ENCODE assay signal across 22 cellular contexts in the genomic region with DNA sequence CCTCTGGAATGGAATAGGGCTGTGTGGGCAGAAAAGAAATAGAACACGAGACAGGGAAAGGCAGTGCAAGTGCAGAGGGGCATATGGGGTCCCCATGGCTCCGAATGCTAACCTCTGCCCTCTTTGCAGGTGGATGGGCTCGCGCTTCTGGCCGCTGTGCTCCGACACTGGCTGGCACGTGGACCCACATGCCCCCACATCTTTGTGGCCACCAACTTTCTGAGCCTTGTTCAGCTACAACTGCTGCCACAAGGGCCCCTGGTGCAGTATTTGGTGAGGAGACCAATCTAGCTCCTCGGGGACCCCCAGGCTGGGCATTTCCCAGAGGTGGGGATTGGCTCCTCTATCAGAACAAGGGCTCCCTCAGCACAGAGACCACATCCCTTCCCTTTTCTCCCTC. TPM values are rescaled to one million over a fixed set of nuclear protein-coding genes. Genes with fewer than 3 reads are reported as not detected.
DNase-seq lines count a peak whose midpoint lies in the region; ATAC-seq, FAIRE-seq and TF ChIP-seq lines count a peak whose summit lies in the region.
"Had no signal": no experiment of that assay in that cellular context is flagged by ENCODE, and none has a peak within 500 bp of the region (broad histone marks: within the 10 kb centered on the region; RNA-seq: fewer than 3 reads in every experiment).

No MANE protein-coding gene starts in this region.

- H3K4me1 ChIP-seq in Panc1 (ENCODE audit: control insufficient read depth, insufficient read depth, low read length) = no peaks in the 10 kb centered on the region
- peaks cover 0 to 17% of the 10 kb centered on the region in 2 experiments; a peak in 3 of 5 replicates for H3K4me1 ChIP-seq in K562 (replicated peaks in 1 of 2; ENCODE audit: control insufficient read depth in 2 of 2, insufficient read depth in 2 of 2, low read length in 2 of 2)
- peaks cover 19% of the 10 kb centered on the region for H3K4me1 ChIP-seq in neural progenitor cell

- no peak for TF ChIP-seq EP300 in K562 (IDR thresholded peaks at IDR 0.05; ENCODE audit: low read length)

- intact Hi-C loops in Panc1 (cut with micrococcal nuclease; ENCODE audit: unreplicated experiment) (no loop called here), K562 (cut with micrococcal nuclease) (no loop called here)

- in situ Hi-C loops in Panc1 (cut with HindIII; ENCODE audit: low pct_unique_long_range_greater_than_20kb, low sequenced_read_pairs) = no loop called here
- in situ Hi-C loops in K562 (cut with MboI) = no loop called here

- TF ChIP-seq POLR2A in K562 (conservative IDR thresholded peaks at IDR 0.05) = no peak; the same call in 1 of the 2 replicates

- TF ChIP-seq CTCF in Panc1 (IDR thresholded peaks at IDR 0.05) = no peak
- no peak for TF ChIP-seq CTCF in K562 (IDR thresholded peaks at IDR 0.05 in 2 of 3, conservative IDR thresholded peaks at IDR 0.05 in 1 of 3; ENCODE audit: insufficient read depth in 2 of 3, low read depth in 1 of 3, low read length in 3 of 3)
- TF ChIP-seq CTCF in neural progenitor cell (IDR thresholded peaks at IDR 0.05) = no peak

- DNase-seq in Panc1 (ENCODE audit: low read depth, low spot score) = no peak
- DNase-seq in K562 (ENCODE audit: extremely low read depth in 1 of 4, low spot score in 3 of 4) = no peak
- DNase-seq in neural progenitor cell (ENCODE audit: low spot score) = no peak
- DNase-seq in activated CD8-positive, alpha-beta T cell treated with anti-CD3 and anti-CD28 coated beads, Interleukin-2, amount 10 ng/mL, durations not matched to agents 7 days and 5 days = no peak
- no peak for DNase-seq in LoVo (ENCODE audit: low spot score)
- DNase-seq: Caco-2; CD4-positive, CD25-positive, alpha-beta regulatory T cell; CD8-positive, alpha-beta T cell; DMS153; DND-41; GM23248; HCEC 1CT had no signal

- 79% methylated on average over 8 of the region's 8 CpGs for WGBS in K562 (ENCODE audit: insufficient coverage, low coverage, missing lambda C conversion rate)

- H3K79me2 ChIP-seq in K562 (ENCODE audit: control insufficient read depth, insufficient read depth, low read length) (no peaks in the 10 kb centered on the region), neural progenitor cell (ENCODE audit: low read depth) (no peaks in the 10 kb centered on the region)

- H3K4me3 ChIP-seq in Panc1 (ENCODE audit: low read depth in 2 of 2, low read length in 2 of 2) (no peak overlapping the region), K562 (no peak overlapping the region), neural progenitor cell (no peak overlapping the region)
- H3K4me3 ChIP-seq: BLaER1, GM12878, GM23248 had no signal

- CTCF ChIA-PET in Panc1 (lab: Charles Lee) = no interaction called here
- CTCF ChIA-PET in K562 (lab: Yijun Ruan, JAX; ENCODE audit: low intra/inter-chr PET ratio) = no interaction called here
- CTCF ChIA-PET in activated CD8-positive, alpha-beta T cell treated with anti-CD3 and anti-CD28 coated beads, Interleukin-2, amount 10 ng/mL, durations not matched to agents 7 days and 5 days (lab: Charles Lee) = interaction anchor here (1.4 to 4.6 kb wide), 2 partner anchors 8 to 69 kb away, joined by 4 to 25 read pairs; no protein-coding TSS in a partner anchor

- H3K4me3 Mint-ChIP-seq in neural progenitor cell = no peak overlapping the region
- no peak overlapping the region for H3K4me3 Mint-ChIP-seq in activated CD8-positive, alpha-beta T cell treated with anti-CD3 and anti-CD28 coated beads, Interleukin-2, amount 10 ng/mL, durations not matched to agents 7 days and 5 days
- H3K4me3 Mint-ChIP-seq: B cell; CD4-positive, CD25-positive, alpha-beta regulatory T cell; CD8-positive, alpha-beta T cell had no signal

- H2AFZ ChIP-seq in K562 (ENCODE audit: low read depth, low read length) = no peak overlapping the region
- no peak overlapping the region for H2AFZ ChIP-seq in neural progenitor cell (replicated peaks)
- H2AFZ ChIP-seq: GM23248 had no signal

- no peak for TF ChIP-seq RAD21 in K562 (CRISPR knock-in tag; conservative IDR thresholded peaks at IDR 0.05 in 1 of 2, IDR thresholded peaks at IDR 0.05 in 1 of 2)

- no peaks in the 10 kb centered on the region for H3K9me3 Mint-ChIP-seq in neural progenitor cell
- no peaks in the 10 kb centered on the region for H3K9me3 Mint-ChIP-seq in activated CD8-positive, alpha-beta T cell treated with anti-CD3 and anti-CD28 coated beads, Interleukin-2, amount 10 ng/mL, durations not matched to agents 7 days and 5 days (ENCODE audit: insufficient read depth)
- H3K9me3 Mint-ChIP-seq: CD4-positive, CD25-positive, alpha-beta regulatory T cell; CD8-positive, alpha-beta T cell had no signal

- H4K20me1 ChIP-seq in K562 (replicated peaks; ENCODE audit: control insufficient read depth, insufficient read depth, low read length) (no peaks in the 10 kb centered on the region), neural progenitor cell (ENCODE audit: low read depth) (no peaks in the 10 kb centered on the region)
- H4K20me1 ChIP-seq: BLaER1 had no signal

- peaks cover 40% of the 10 kb centered on the region for H3K36me3 Mint-ChIP-seq in neural progenitor cell
- H3K36me3 Mint-ChIP-seq in activated CD8-positive, alpha-beta T cell treated with anti-CD3 and anti-CD28 coated beads, Interleukin-2, amount 10 ng/mL, durations not matched to agents 7 days and 5 days (ENCODE audit: low read depth) = peaks cover 47% of the 10 kb centered on the region

- POLR2A ChIA-PET in Panc1 (lab: Charles Lee) = interaction anchor here (0.5 kb wide), 2 partner anchors 17 to 95 kb away, joined by 4 to 9 read pairs; no protein-coding TSS in a partner anchor
- POLR2A ChIA-PET in K562 (lab: Yijun Ruan, JAX) = interaction anchor here (0.6 to 6.6 kb wide), 12 partner anchors 8 to 70 kb away, joined by 3 to 85 read pairs (median 4); a partner anchor contains a TSS
- POLR2A ChIA-PET in activated CD8-positive, alpha-beta T cell treated with anti-CD3 and anti-CD28 coated beads, Interleukin-2, amount 10 ng/mL, durations not matched to agents 7 days and 5 days (lab: Charles Lee) = interaction anchor here (0.5 kb wide), 1 partner anchor 22 kb away, joined by 4 read pairs; no protein-coding TSS in a partner anchor

- peaks cover 18% of the 10 kb centered on the region for H3F3A ChIP-seq in neural progenitor cell (ENCODE audit: low read depth)

- H3K4me1 Mint-ChIP-seq in neural progenitor cell = peaks cover 27% of the 10 kb centered on the region
- peaks cover 12% of the 10 kb centered on the region for H3K4me1 Mint-ChIP-seq in activated CD8-positive, alpha-beta T cell treated with anti-CD3 and anti-CD28 coated beads, Interleukin-2, amount 10 ng/mL, durations not matched to agents 7 days and 5 days (ENCODE audit: low read depth)
- H3K4me1 Mint-ChIP-seq: B cell had no signal

- peak overlapping the region; percentile 13 for H3K27ac Mint-ChIP-seq in neural progenitor cell
- H3K27ac Mint-ChIP-seq in activated CD8-positive, alpha-beta T cell treated with anti-CD3 and anti-CD28 coated beads, Interleukin-2, amount 10 ng/mL, durations not matched to agents 7 days and 5 days = no peak overlapping the region
- H3K27ac Mint-ChIP-seq: B cell; CD8-positive, alpha-beta T cell had no signal

- no peak for FAIRE-seq in K562 (lab: Jason Lieb, UNC)
- FAIRE-seq: A204.1, G401.6, GM12878, GM19239, H1 had no signal

- H3K4me2 ChIP-seq in K562 (ENCODE audit: insufficient read depth, low read length) (no peak overlapping the region), neural progenitor cell (no peak overlapping the region)
- H3K4me2 ChIP-seq: BLaER1 had no signal

- no peak for ATAC-seq in Panc1
- no peak for ATAC-seq in K562
- ATAC-seq in activated CD8-positive, alpha-beta T cell treated with anti-CD3 and anti-CD28 coated beads, Interleukin-2, amount 10 ng/mL, durations not matched to agents 7 days and 5 days = no peak
- ATAC-seq in HG02610 (IDR thresholded peaks at IDR 0.05; ENCODE audit: unreplicated experiment) = no peak
- ATAC-seq: CD8-positive, alpha-beta T cell; GM12878 had no signal

- BruUV-seq in Panc1 (replicated peaks; lab: Mats Ljungman, UMichigan) (TSS peak; percentile 27), K562 (replicated peaks; lab: Mats Ljungman, UMichigan) (TSS peak; percentile 4)

- H3K27ac ChIP-seq in Panc1 (ENCODE audit: low read length) (no peak overlapping the region), K562 (ENCODE audit: extremely low read depth, low read depth, low read length) (no peak overlapping the region), neural progenitor cell (no peak overlapping the region)
- H3K27ac ChIP-seq: 22Rv1, BLaER1, C4-2B, GM23248 had no signal

- H3K27me3 ChIP-seq in Panc1 (ENCODE audit: control insufficient read depth, insufficient read depth, low read length) (no peaks in the 10 kb centered on the region), K562 (ENCODE audit: control insufficient read depth in 2 of 2, insufficient read depth in 2 of 2, low read length in 2 of 2) (no peaks in the 10 kb centered on the region), neural progenitor cell (no peaks in the 10 kb centered on the region)
- H3K27me3 ChIP-seq: BLaER1 had no signal

- no peaks in the 10 kb centered on the region for H3K9me1 ChIP-seq in K562 (ENCODE audit: control insufficient read depth, insufficient read depth, low read length)

- H3K27me3 Mint-ChIP-seq in neural progenitor cell (ENCODE audit: insufficient read depth, low read depth) = peaks cover 7% of the 10 kb centered on the region
- H3K27me3 Mint-ChIP-seq in activated CD8-positive, alpha-beta T cell treated with anti-CD3 and anti-CD28 coated beads, Interleukin-2, amount 10 ng/mL, durations not matched to agents 7 days and 5 days (ENCODE audit: low read depth) = no peaks in the 10 kb centered on the region
- H3K27me3 Mint-ChIP-seq: B cell; CD4-positive, CD25-positive, alpha-beta regulatory T cell had no signal

- H3K9ac ChIP-seq in K562 (ENCODE audit: insufficient read depth in 1 of 2, low read depth in 2 of 2, low read length in 2 of 2) (0 out of 4 replicates have a peak overlapping the region, but pooled peaks of 1 of the 2 experiments have one; percentile 6), neural progenitor cell (no peak overlapping the region)
- H3K9ac ChIP-seq: BLaER1, GM23248 had no signal

- no peaks in the 10 kb centered on the region for H3K36me3 ChIP-seq in Panc1 (ENCODE audit: control insufficient read depth, insufficient read depth, low read length)
- peaks cover 63% of the 10 kb centered on the region for H3K36me3 ChIP-seq in K562 (ENCODE audit: control insufficient read depth, insufficient read depth, low read length)
- no peaks in the 10 kb centered on the region for H3K36me3 ChIP-seq in neural progenitor cell

- H3K9me3 ChIP-seq in Panc1 (ENCODE audit: control insufficient read depth, insufficient read depth, low read depth, low read length) (no peaks in the 10 kb centered on the region), K562 (replicated peaks; ENCODE audit: control insufficient read depth, insufficient read depth, low read depth, low read length) (no peaks in the 10 kb centered on the region), neural progenitor cell (ENCODE audit: low read depth) (no peaks in the 10 kb centered on the region)
- H3K9me3 ChIP-seq: BLaER1, Caco-2 had no signal

RNA-seq across cellular contexts. Expression of a gene that starts 1.1 kb away (rescaled TPM):
- total RNA-seq in Panc1 (2021; ENCODE audit: unreplicated experiment) (6.3 TPM), K562 (2014; rRNA removed) (5.9 and 6.5 TPM in 2 replicates), K562 (2014; rRNA removed; fragmentation: Illumina TruSeq; extraction: Trizol) (7.0 and 7.4 TPM in 2 replicates), K562 (2015; rRNA removed; fragmentation: Illumina TruSeq; extraction: Trizol) (5.8 and 7.5 TPM in 2 replicates), K562 (2021) (13.4 and 15.8 TPM in 2 replicates), neural progenitor cell (ENCODE audit: low replicate concordance) (10.1 and 11.9 TPM in 2 replicates)
- 2.9 TPM for polyA plus RNA-seq in Panc1 (2012; ENCODE audit: insufficient read length)
- total RNA-seq in K562 (2011; cell fraction: chromatin; rRNA removed; ENCODE audit: low replicate concordance) = 127 and 183 TPM in 2 replicates
- total RNA-seq in K562 (2011; cell fraction: nucleolus; rRNA removed) = 43.2 and 49.2 TPM in 2 replicates
- 129 and 205 TPM in 2 replicates for total RNA-seq in K562 (2011; cell fraction: nucleoplasm; rRNA removed)
- polyA plus RNA-seq in K562 (2011; rRNA removed) (11.7 and 17.8 TPM in 2 replicates), K562 (2014; fragmentation: Illumina TruSeq; extraction: Trizol) (12.9 and 18.4 TPM in 2 replicates), K562 (2014; fragmentation: Nextera tagmentation; extraction: Ambion mirVana) (1 to 10 TPM; 2.6 to 3.2 TPM), K562 (2014; rRNA removed) (17.1 and 30.2 TPM in 2 replicates)
- 4.3 and 5.0 TPM in 2 replicates for polyA plus RNA-seq in K562 (2011; cell fraction: cytosol; rRNA removed)
- 169 and 188 TPM in 2 replicates for polyA plus RNA-seq in K562 (2011; cell fraction: nucleus; rRNA removed)
- 14.3 and 26.9 TPM in 2 replicates for polyA plus RNA-seq in K562 (2012)
- 3.2 and 4.9 TPM in 2 replicates for polyA minus RNA-seq in K562 (2011; rRNA and poly(A)+ RNA removed)
- polyA minus RNA-seq in K562 (2011; cell fraction: cytosol; rRNA and poly(A)+ RNA removed) = 4.2 TPM in 1 of 2 replicates, not detected in the other
- 10.4 and 14.8 TPM in 2 replicates for polyA minus RNA-seq in K562 (2011; cell fraction: nucleus; rRNA and poly(A)+ RNA removed)
- 10 to 100 TPM; 14.3 to 15.4 TPM for total RNA-seq in activated CD8-positive, alpha-beta T cell treated with anti-CD3 and anti-CD28 coated beads, Interleukin-2, amount 10 ng/mL, durations not matched to agents 7 days and 5 days
- polyA plus RNA-seq: CD4-positive, CD25-positive, alpha-beta regulatory T cell had no signal

RNA-seq across cellular contexts. Expression of a gene that starts 15.8 kb away (rescaled TPM):
- total RNA-seq in Panc1 (2021; ENCODE audit: unreplicated experiment) = 4.3 TPM
- polyA plus RNA-seq in Panc1 (2012; ENCODE audit: insufficient read length) = 2.7 TPM
- 12.4 and 19.7 TPM in 2 replicates for total RNA-seq in K562 (2011; cell fraction: chromatin; rRNA removed; ENCODE audit: low replicate concordance)
- 11.3 and 16.5 TPM in 2 replicates for total RNA-seq in K562 (2011; cell fraction: nucleolus; rRNA removed)
- 10.5 and 14.0 TPM in 2 replicates for total RNA-seq in K562 (2011; cell fraction: nucleoplasm; rRNA removed)
- total RNA-seq in K562 (2014; rRNA removed) = 0.65 and 0.68 TPM in 2 replicates
- total RNA-seq in K562 (2014; rRNA removed; fragmentation: Illumina TruSeq; extraction: Trizol) = 0.70 and 0.95 TPM in 2 replicates
- 0.36 and 0.49 TPM in 2 replicates for total RNA-seq in K562 (2015; rRNA removed; fragmentation: Illumina TruSeq; extraction: Trizol)
- 1.8 and 2.9 TPM in 2 replicates for total RNA-seq in K562 (2021)
- 1.0 and 1.7 TPM in 2 replicates for polyA plus RNA-seq in K562 (2011; rRNA removed)
- 0.83 and 2.5 TPM in 2 replicates for polyA plus RNA-seq in K562 (2011; cell fraction: cytosol; rRNA removed)
- polyA plus RNA-seq in K562 (2011; cell fraction: nucleus; rRNA removed) = 6.5 and 17.2 TPM in 2 replicates
- 2.2 and 4.0 TPM in 2 replicates for polyA plus RNA-seq in K562 (2012)
- polyA plus RNA-seq in K562 (2014; fragmentation: Illumina TruSeq; extraction: Trizol) = 1.1 and 1.3 TPM in 2 replicates
- polyA plus RNA-seq in K562 (2014; fragmentation: Nextera tagmentation; extraction: Ambion mirVana) = under 1 TPM; 0.18 to 0.32 TPM
- 2.4 and 3.0 TPM in 2 replicates for polyA plus RNA-seq in K562 (2014; rRNA removed)
- 0.33 and 1.4 TPM in 2 replicates for polyA minus RNA-seq in K562 (2011; rRNA and poly(A)+ RNA removed)
- polyA minus RNA-seq in K562 (2011; cell fraction: cytosol; rRNA and poly(A)+ RNA removed) = 0.55 and 2.2 TPM in 2 replicates
- 3.7 and 4.3 TPM in 2 replicates for polyA minus RNA-seq in K562 (2011; cell fraction: nucleus; rRNA and poly(A)+ RNA removed)
- 0.15 and 0.34 TPM in 2 replicates for total RNA-seq in neural progenitor cell (ENCODE audit: low replicate concordance)
- total RNA-seq in activated CD8-positive, alpha-beta T cell treated with anti-CD3 and anti-CD28 coated beads, Interleukin-2, amount 10 ng/mL, durations not matched to agents 7 days and 5 days = 1 to 10 TPM; 6.4 to 6.6 TPM

RNA-seq across cellular contexts. Expression of a gene that starts 21.5 kb away (rescaled TPM):
- 38.1 TPM for total RNA-seq in Panc1 (2021; ENCODE audit: unreplicated experiment)
- 13.2 TPM for polyA plus RNA-seq in Panc1 (2012; ENCODE audit: insufficient read length)
- total RNA-seq in K562 (2011; cell fraction: chromatin; rRNA removed; ENCODE audit: low replicate concordance) = 1,865 and 2,284 TPM in 2 replicates
- 827 and 897 TPM in 2 replicates for total RNA-seq in K562 (2011; cell fraction: nucleolus; rRNA removed)
- total RNA-seq in K562 (2011; cell fraction: nucleoplasm; rRNA removed) = 1,204 and 1,437 TPM in 2 replicates
- total RNA-seq in K562 (2014; rRNA removed) = 21.1 and 34.7 TPM in 2 replicates
- 46.6 and 47.6 TPM in 2 replicates for total RNA-seq in K562 (2014; rRNA removed; fragmentation: Illumina TruSeq; extraction: Trizol)
- total RNA-seq in K562 (2015; rRNA removed; fragmentation: Illumina TruSeq; extraction: Trizol) = 34.3 and 37.9 TPM in 2 replicates
- 75.4 and 82.7 TPM in 2 replicates for total RNA-seq in K562 (2021)
- 104 and 202 TPM in 2 replicates for polyA plus RNA-seq in K562 (2011; rRNA removed)
- 42.0 and 70.8 TPM in 2 replicates for polyA plus RNA-seq in K562 (2011; cell fraction: cytosol; rRNA removed)
- 1,103 and 1,564 TPM in 2 replicates for polyA plus RNA-seq in K562 (2011; cell fraction: nucleus; rRNA removed)
- polyA plus RNA-seq in K562 (2012) = 30.9 and 84.7 TPM in 2 replicates
- polyA plus RNA-seq in K562 (2014; fragmentation: Illumina TruSeq; extraction: Trizol) = 52.5 and 52.8 TPM in 2 replicates
- polyA plus RNA-seq in K562 (2014; fragmentation: Nextera tagmentation; extraction: Ambion mirVana) = 10 to 100 TPM; 12.5 to 14.0 TPM
- 80.2 and 84.7 TPM in 2 replicates for polyA plus RNA-seq in K562 (2014; rRNA removed)
- 112 and 145 TPM in 2 replicates for polyA minus RNA-seq in K562 (2011; rRNA and poly(A)+ RNA removed)
- 40.0 and 59.2 TPM in 2 replicates for polyA minus RNA-seq in K562 (2011; cell fraction: cytosol; rRNA and poly(A)+ RNA removed)
- 239 and 424 TPM in 2 replicates for polyA minus RNA-seq in K562 (2011; cell fraction: nucleus; rRNA and poly(A)+ RNA removed)
- 45.5 and 50.9 TPM in 2 replicates for total RNA-seq in neural progenitor cell (ENCODE audit: low replicate concordance)
- total RNA-seq in activated CD8-positive, alpha-beta T cell treated with anti-CD3 and anti-CD28 coated beads, Interleukin-2, amount 10 ng/mL, durations not matched to agents 7 days and 5 days = 10 to 100 TPM; 64.8 to 73.6 TPM

RNA-seq across cellular contexts. Expression of a gene that starts 25.0 kb away (rescaled TPM):
- total RNA-seq in Panc1 (2021; ENCODE audit: unreplicated experiment) (583 TPM), K562 (2014; rRNA removed) (1,815 and 2,459 TPM in 2 replicates), K562 (2014; rRNA removed; fragmentation: Illumina TruSeq; extraction: Trizol) (1,777 and 1,808 TPM in 2 replicates), K562 (2015; rRNA removed; fragmentation: Illumina TruSeq; extraction: Trizol) (1,968 and 1,998 TPM in 2 replicates), K562 (2021) (1,487 and 1,494 TPM in 2 replicates), neural progenitor cell (ENCODE audit: low replicate concordance) (234 and 307 TPM in 2 replicates)
- polyA plus RNA-seq in Panc1 (2012; ENCODE audit: insufficient read length) = 576 TPM
- 323 and 864 TPM in 2 replicates for total RNA-seq in K562 (2011; cell fraction: chromatin; rRNA removed; ENCODE audit: low replicate concordance)
- total RNA-seq in K562 (2011; cell fraction: nucleolus; rRNA removed) = 1,156 and 1,371 TPM in 2 replicates
- total RNA-seq in K562 (2011; cell fraction: nucleoplasm; rRNA removed) = 762 and 847 TPM in 2 replicates
- polyA plus RNA-seq in K562 (2011; rRNA removed) (1,850 and 2,419 TPM in 2 replicates), K562 (2014; fragmentation: Illumina TruSeq; extraction: Trizol) (2,238 and 2,336 TPM in 2 replicates), K562 (2014; fragmentation: Nextera tagmentation; extraction: Ambion mirVana) (1,000 to 10,000 TPM; 1,267 to 1,594 TPM), K562 (2014; rRNA removed) (1,650 and 1,824 TPM in 2 replicates)
- polyA plus RNA-seq in K562 (2011; cell fraction: cytosol; rRNA removed) = 2,072 and 2,650 TPM in 2 replicates
- 706 and 710 TPM in 2 replicates for polyA plus RNA-seq in K562 (2011; cell fraction: nucleus; rRNA removed)
- 1,359 and 2,108 TPM in 2 replicates for polyA plus RNA-seq in K562 (2012)
- polyA minus RNA-seq in K562 (2011; rRNA and poly(A)+ RNA removed) = 1,034 and 1,248 TPM in 2 replicates
- polyA minus RNA-seq in K562 (2011; cell fraction: cytosol; rRNA and poly(A)+ RNA removed) = 611 and 812 TPM in 2 replicates
- 223 and 327 TPM in 2 replicates for polyA minus RNA-seq in K562 (2011; cell fraction: nucleus; rRNA and poly(A)+ RNA removed)
- total RNA-seq in activated CD8-positive, alpha-beta T cell treated with anti-CD3 and anti-CD28 coated beads, Interleukin-2, amount 10 ng/mL, durations not matched to agents 7 days and 5 days = 100 to 1,000 TPM; 617 to 651 TPM

RNA-seq across cellular contexts. Expression of a gene that starts 32.2 kb away (rescaled TPM):
- total RNA-seq in Panc1 (2021; ENCODE audit: unreplicated experiment) = 104 TPM
- 182 TPM for polyA plus RNA-seq in Panc1 (2012; ENCODE audit: insufficient read length)
- total RNA-seq in K562 (2011; cell fraction: chromatin; rRNA removed; ENCODE audit: low replicate concordance) = 32.6 and 90.1 TPM in 2 replicates
- total RNA-seq in K562 (2011; cell fraction: nucleolus; rRNA removed) = 71.7 and 82.4 TPM in 2 replicates
- total RNA-seq in K562 (2011; cell fraction: nucleoplasm; rRNA removed) = 58.1 and 66.3 TPM in 2 replicates
- total RNA-seq in K562 (2014; rRNA removed) = 45.4 and 59.1 TPM in 2 replicates
- 10.6 and 12.7 TPM in 2 replicates for total RNA-seq in K562 (2014; rRNA removed; fragmentation: Illumina TruSeq; extraction: Trizol)
- total RNA-seq in K562 (2015; rRNA removed; fragmentation: Illumina TruSeq; extraction: Trizol) = 32.3 and 34.6 TPM in 2 replicates
- 31.4 and 36.3 TPM in 2 replicates for total RNA-seq in K562 (2021)
- polyA plus RNA-seq in K562 (2011; rRNA removed) = 21.4 and 30.4 TPM in 2 replicates
- polyA plus RNA-seq in K562 (2011; cell fraction: cytosol; rRNA removed) = 43.7 and 63.5 TPM in 2 replicates
- 124 and 167 TPM in 2 replicates for polyA plus RNA-seq in K562 (2011; cell fraction: nucleus; rRNA removed)
- 54.5 and 69.9 TPM in 2 replicates for polyA plus RNA-seq in K562 (2012)
- 15.6 and 29.3 TPM in 2 replicates for polyA plus RNA-seq in K562 (2014; fragmentation: Illumina TruSeq; extraction: Trizol)
- 1 to 10 TPM; 1.8 to 3.4 TPM for polyA plus RNA-seq in K562 (2014; fragmentation: Nextera tagmentation; extraction: Ambion mirVana)
- polyA plus RNA-seq in K562 (2014; rRNA removed) = 36.2 and 42.1 TPM in 2 replicates
- polyA minus RNA-seq in K562 (2011; rRNA and poly(A)+ RNA removed) = 3.4 and 4.6 TPM in 2 replicates
- polyA minus RNA-seq in K562 (2011; cell fraction: cytosol; rRNA and poly(A)+ RNA removed) = 9.1 and 12.9 TPM in 2 replicates
- 21.1 and 26.4 TPM in 2 replicates for polyA minus RNA-seq in K562 (2011; cell fraction: nucleus; rRNA and poly(A)+ RNA removed)
- 94.3 and 202 TPM in 2 replicates for total RNA-seq in neural progenitor cell (ENCODE audit: low replicate concordance)
- total RNA-seq in activated CD8-positive, alpha-beta T cell treated with anti-CD3 and anti-CD28 coated beads, Interleukin-2, amount 10 ng/mL, durations not matched to agents 7 days and 5 days = 10 to 100 TPM; 31.9 to 33.7 TPM
